In genomic region chr1:156608981-156609380, GRCh38 we compare ENCODE assay signal across 8 cellular contexts.
A peak's percentile ranks its signal among the peaks of the same experiment; 100 is the strongest.
DNase-seq lines count a peak whose midpoint lies in the region; ATAC-seq and TF ChIP-seq lines count a peak whose summit lies in the region.

No MANE protein-coding gene starts in this region.

- H3K36me3 ChIP-seq in WERI-Rb-1 = no peaks in the 10 kb centered on the region

- no peaks in the 10 kb centered on the region for H3K27me3 ChIP-seq in WERI-Rb-1 (ENCODE audit: insufficient read depth, low read depth, severe bottlenecking)

- H3K27ac ChIP-seq in WERI-Rb-1 = no peak overlapping the region

- DNase-seq in NOMO-1 (lab: John Stamatoyannopoulos, UW; ENCODE audit: unreplicated experiment in 2 of 2) = peak; percentile 22 to 41
- DNase-seq in NOMO-1 treated with dmso at 0.1 percent for 144 hours (lab: John Stamatoyannopoulos, UW; ENCODE audit: unreplicated experiment) = no peak
- peak; percentile 79 to 89 for DNase-seq in NCI-H2081 (lab: John Stamatoyannopoulos, UW)
- DNase-seq in WERI-Rb-1 = peak; percentile 78
- peak; percentile 50 for DNase-seq in cerebellar cortex (ENCODE audit: low spot score)
- no peak for DNase-seq in HK-2 (ENCODE audit: unreplicated experiment)

- no peaks in the 10 kb centered on the region for H3K4me1 Mint-ChIP-seq in nephron

- H3K9me3 Mint-ChIP-seq in nephron = no peaks in the 10 kb centered on the region

- H3K4me3 ChIP-seq in WERI-Rb-1 (ENCODE audit: low read depth, low read length) = no peak overlapping the region

- no peak overlapping the region for H3K4me3 Mint-ChIP-seq in nephron

- H3K36me3 Mint-ChIP-seq in nephron (ENCODE audit: low read depth) = no peaks in the 10 kb centered on the region

- H3K9me3 ChIP-seq in WERI-Rb-1 (ENCODE audit: severe bottlenecking) = no peaks in the 10 kb centered on the region

- H3K27ac Mint-ChIP-seq in nephron = peak overlapping the region in 1 of 3 experiments; percentile 1

- peaks cover 16% of the 10 kb centered on the region for H3K27me3 Mint-ChIP-seq in nephron (ENCODE audit: low read depth)

- TF ChIP-seq CTCF in WERI-Rb-1 (IDR thresholded peaks at IDR 0.05; ENCODE audit: low read depth, low read length) (peak; percentile 89), nephron (IDR thresholded peaks at IDR 0.05; ENCODE audit: unreplicated experiment in 3 of 3) (peak; percentile 58 to 74 (median 60))

- ATAC-seq in GM21717 (IDR thresholded peaks at IDR 0.05; ENCODE audit: unreplicated experiment) = no peak

Comparison
In these comparisons a context has a peak if more than half of its experiments do, and no peak if none do; other contexts are left out.
1. DNase-seq: peak in NOMO-1 (2 of 2), NCI-H2081 (2 of 2), WERI-Rb-1 (single experiment) and cerebellar cortex (single experiment); none in NOMO-1 treated with dmso at 0.1 percent for 144 hours (single experiment) and HK-2 (single experiment).